In the genomic region with DNA sequence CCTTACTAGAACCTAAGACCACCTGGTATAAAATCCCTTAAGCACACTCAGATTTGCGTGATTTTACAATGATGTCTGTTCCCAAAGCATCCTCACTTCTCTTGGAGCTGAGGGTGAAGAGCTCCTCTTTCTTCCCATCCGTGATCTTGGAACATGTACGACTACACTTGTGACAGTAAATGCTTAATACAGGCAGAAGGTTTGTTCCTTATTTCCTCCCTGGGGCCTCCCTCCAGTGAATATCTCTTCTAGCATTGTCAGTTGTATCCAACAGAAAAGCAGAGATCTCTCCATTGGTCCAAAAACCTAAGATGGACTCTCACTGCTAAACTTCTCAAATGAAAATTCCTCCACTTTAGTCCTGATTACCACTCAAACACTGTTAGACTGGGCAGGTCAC, we compare ENCODE assay signal across 1 cellular context.
TF ChIP-seq lines count a peak whose summit lies in the region.

No MANE protein-coding gene starts in this region.

TF ChIP-seq in neural cell, 6 proteins besides CTCF, POLR2A, EP300 and RAD21 (continued from another document):
- TF ChIP-seq, protein P1, sequence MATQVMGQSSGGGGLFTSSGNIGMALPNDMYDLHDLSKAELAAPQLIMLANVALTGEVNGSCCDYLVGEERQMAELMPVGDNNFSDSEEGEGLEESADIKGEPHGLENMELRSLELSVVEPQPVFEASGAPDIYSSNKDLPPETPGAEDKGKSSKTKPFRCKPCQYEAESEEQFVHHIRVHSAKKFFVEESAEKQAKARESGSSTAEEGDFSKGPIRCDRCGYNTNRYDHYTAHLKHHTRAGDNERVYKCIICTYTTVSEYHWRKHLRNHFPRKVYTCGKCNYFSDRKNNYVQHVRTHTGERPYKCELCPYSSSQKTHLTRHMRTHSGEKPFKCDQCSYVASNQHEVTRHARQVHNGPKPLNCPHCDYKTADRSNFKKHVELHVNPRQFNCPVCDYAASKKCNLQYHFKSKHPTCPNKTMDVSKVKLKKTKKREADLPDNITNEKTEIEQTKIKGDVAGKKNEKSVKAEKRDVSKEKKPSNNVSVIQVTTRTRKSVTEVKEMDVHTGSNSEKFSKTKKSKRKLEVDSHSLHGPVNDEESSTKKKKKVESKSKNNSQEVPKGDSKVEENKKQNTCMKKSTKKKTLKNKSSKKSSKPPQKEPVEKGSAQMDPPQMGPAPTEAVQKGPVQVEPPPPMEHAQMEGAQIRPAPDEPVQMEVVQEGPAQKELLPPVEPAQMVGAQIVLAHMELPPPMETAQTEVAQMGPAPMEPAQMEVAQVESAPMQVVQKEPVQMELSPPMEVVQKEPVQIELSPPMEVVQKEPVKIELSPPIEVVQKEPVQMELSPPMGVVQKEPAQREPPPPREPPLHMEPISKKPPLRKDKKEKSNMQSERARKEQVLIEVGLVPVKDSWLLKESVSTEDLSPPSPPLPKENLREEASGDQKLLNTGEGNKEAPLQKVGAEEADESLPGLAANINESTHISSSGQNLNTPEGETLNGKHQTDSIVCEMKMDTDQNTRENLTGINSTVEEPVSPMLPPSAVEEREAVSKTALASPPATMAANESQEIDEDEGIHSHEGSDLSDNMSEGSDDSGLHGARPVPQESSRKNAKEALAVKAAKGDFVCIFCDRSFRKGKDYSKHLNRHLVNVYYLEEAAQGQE (IDR thresholded peaks at IDR 0.05; ENCODE audit: borderline replicate concordance) = no peak
- TF ChIP-seq SMC3 (conservative IDR thresholded peaks at IDR 0.05; ENCODE audit: poor library complexity) (no peak), TAF1 (IDR thresholded peaks at IDR 0.05; ENCODE audit: low read depth) (no peak)
